Comparison of ENCODE assay signal across 20 cellular contexts in the genomic region with DNA sequence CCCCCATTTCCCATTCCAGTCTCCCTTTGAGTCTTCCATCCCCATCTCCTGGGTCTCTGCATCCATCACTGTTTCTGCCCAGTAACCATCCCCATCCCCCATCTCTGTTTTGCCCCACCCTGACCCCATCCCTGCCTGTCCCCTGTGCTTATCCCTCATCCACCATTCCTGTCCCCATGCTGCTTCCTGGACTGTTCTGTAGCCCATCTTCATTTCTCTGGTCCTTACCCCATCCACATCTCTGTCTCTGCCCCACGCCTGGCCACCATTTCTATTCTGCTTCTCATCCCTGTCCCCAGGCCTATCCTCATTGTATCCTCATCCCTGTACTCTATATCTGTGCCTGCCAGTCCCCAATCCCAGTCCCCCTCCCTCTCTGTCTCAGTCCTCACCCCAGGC.
"Had no signal": no experiment of that assay in that cellular context is flagged by ENCODE, and none has a peak within 500 bp of the region (broad histone marks: within the 10 kb centered on the region; RNA-seq: fewer than 3 reads in every experiment).

No MANE protein-coding gene starts in this region.

- ATAC-seq: left cardiac atrium, pancreas, right lobe of liver had no signal

- H2AFZ ChIP-seq: hepatocyte had no signal

- H3K27ac ChIP-seq: cardiac muscle cell, hepatocyte, pancreas, right lobe of liver, stomach, testis, upper lobe of left lung had no signal

- H3K9me3 ChIP-seq: pancreas, right lobe of liver, stomach, testis, upper lobe of left lung had no signal

- H3K36me3 Mint-ChIP-seq: activated naive CD8-positive, alpha-beta T cell treated with anti-CD3 and anti-CD28 coated beads for 36 hours had no signal

- H3K27ac Mint-ChIP-seq: activated naive CD8-positive, alpha-beta T cell treated with anti-CD3 and anti-CD28 coated beads for 36 hours; dendritic cell treated with granulocyte-macrophage colony-stimulating factor and Interleukin-4, amounts not matched to agents 40 ng/mL and 50 ng/mL, for 4 days had no signal

- H3K4me3 Mint-ChIP-seq: activated naive CD8-positive, alpha-beta T cell treated with anti-CD3 and anti-CD28 coated beads for 36 hours; dendritic cell treated with granulocyte-macrophage colony-stimulating factor and Interleukin-4, amounts not matched to agents 40 ng/mL and 50 ng/mL, for 4 days had no signal

- H3K27me3 ChIP-seq: testis had no signal

- H3K79me2 ChIP-seq: hepatocyte had no signal

- H3K9me3 Mint-ChIP-seq: activated naive CD8-positive, alpha-beta T cell treated with anti-CD3 and anti-CD28 coated beads for 36 hours; dendritic cell treated with granulocyte-macrophage colony-stimulating factor and Interleukin-4, amounts not matched to agents 40 ng/mL and 50 ng/mL, for 4 days had no signal

- DNase-seq: activated CD4-positive, alpha-beta T cell treated with anti-CD3 and anti-CD28 coated beads, Interleukin-2, amount 50 U/mL, for 1 hour; activated CD4-positive, CD25-positive, alpha-beta regulatory T cell treated with anti-CD3 and anti-CD28 coated beads, Interleukin-2, amount 50 U/mL, for 72 hours; activated gamma-delta T cell treated with Interleukin-2 at 50 U/mL for 16 hours; activated naive CD8-positive, alpha-beta T cell treated with anti-CD3 and anti-CD28 coated beads for 36 hours; amniotic stem cell; effector CD8-positive, alpha-beta T cell; left cardiac atrium; mesendoderm; pancreas; right lobe of liver; small intestine; stimulated activated CD4-positive, alpha-beta T cell treated with anti-CD3 and anti-CD28 coated beads, Interleukin-2, amount 100 ng/mL, for 48 hours; stomach; T-helper 1 cell; T1000; testis had no signal

- H3K4me3 ChIP-seq: cardiac muscle cell, hepatocyte, pancreas, right lobe of liver, stomach, testis, upper lobe of left lung had no signal

- H3K36me3 ChIP-seq: cardiac muscle cell, pancreas, right lobe of liver, stomach, upper lobe of left lung had no signal
